In the genomic region with DNA sequence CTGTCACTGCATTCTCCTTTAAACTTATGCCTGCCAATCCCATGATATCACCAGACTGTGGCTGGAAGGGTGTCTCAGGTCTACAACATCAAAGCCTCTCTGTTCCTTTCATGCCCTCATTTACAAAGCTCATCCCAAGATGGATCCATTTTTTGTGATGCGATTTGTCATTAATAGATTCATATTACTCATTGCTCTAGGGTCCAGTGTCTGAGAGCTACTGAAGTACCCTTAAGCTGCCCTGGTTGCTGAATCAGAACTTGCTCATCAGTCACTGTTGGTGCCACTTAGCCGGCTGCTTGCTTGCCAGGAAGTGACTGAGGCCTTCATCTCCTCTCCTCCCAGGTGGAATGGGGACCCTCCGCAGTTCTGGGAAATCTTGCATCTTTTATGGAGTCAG, we compare ENCODE assay signal across 30 cellular contexts.
A peak's percentile ranks its signal among the peaks of the same experiment; 100 is the strongest.
DNase-seq lines count a peak whose midpoint lies in the region; ATAC-seq, FAIRE-seq and TF ChIP-seq lines count a peak whose summit lies in the region.
"Had no signal": no experiment of that assay in that cellular context is flagged by ENCODE, and none has a peak within 500 bp of the region (broad histone marks: within the 10 kb centered on the region; RNA-seq: fewer than 3 reads in every experiment).

No MANE protein-coding gene starts in this region.

- H3K36me3 Mint-ChIP-seq in HFFc6 (ENCODE audit: low read depth) (no peaks in the 10 kb centered on the region), mesothelial cell of epicardium (no peaks in the 10 kb centered on the region)

- peak in 1 of 2 experiments; percentile 18 for DNase-seq in A549 (ENCODE audit: low read depth in 1 of 2, low spot score in 1 of 2)
- DNase-seq in HFFc6, result peak; percentile 57
- DNase-seq in glomerular visceral epithelial cell (ENCODE audit: extremely low spot score), result peak; percentile 16
- DNase-seq in mesothelial cell of epicardium (ENCODE audit: low spot score in 2 of 2, unreplicated experiment in 2 of 2), result no peak
- DNase-seq in HuH-7.5 (ENCODE audit: low spot score), result no peak
- no peak for DNase-seq in heart left ventricle
- DNase-seq: activated CD4-positive, alpha-beta T cell treated with anti-CD3 and anti-CD28 coated beads for 36 hours; activated CD8-positive, alpha-beta memory T cell treated with anti-CD3 and anti-CD28 coated beads for 24 hours; activated T-cell treated with anti-CD3 and anti-CD28 coated beads, Interleukin-2, amount 50 U/mL, for 1 hour; adrenal gland; colonic mucosa; DND-41; effector memory CD4-positive, alpha-beta T cell; KG1; lower lobe of right lung; NCI-H2171; NCI-H524; SJCRH30; upper lobe of right lung had no signal

- no peaks in the 10 kb centered on the region for H3K36me3 ChIP-seq in heart left ventricle
- H3K36me3 ChIP-seq: adrenal gland, colonic mucosa, lower lobe of right lung, SJCRH30, upper lobe of right lung had no signal

- no peak overlapping the region for H3K4me2 ChIP-seq in A549

- no peaks in the 10 kb centered on the region for H3K27me3 ChIP-seq in heart left ventricle
- H3K27me3 ChIP-seq: adrenal gland, colonic mucosa, SJCRH30, upper lobe of right lung had no signal

- H3K27ac ChIP-seq in A549 (peak overlapping the region; percentile 2 to 68; a peak in 3 of 6 replicates), heart left ventricle (no peak overlapping the region)
- H3K27ac ChIP-seq: adrenal gland, colonic mucosa, lower lobe of right lung, SJCRH30, skin epidermis, upper lobe of right lung had no signal

- H3K9me3 Mint-ChIP-seq in HFFc6 (no peaks in the 10 kb centered on the region), mesothelial cell of epicardium (no peaks in the 10 kb centered on the region)
- H3K9me3 Mint-ChIP-seq: neural crest cell had no signal

- H3K4me3 Mint-ChIP-seq in HFFc6 (peak overlapping the region; percentile 61), mesothelial cell of epicardium (no peak overlapping the region)
- H3K4me3 Mint-ChIP-seq: activated CD4-positive, alpha-beta T cell treated with anti-CD3 and anti-CD28 coated beads for 36 hours; neural crest cell; T-helper 1 cell treated with Interleukin-12 subunit alpha and Interleukin-12 subunit beta and Interleukin-4 antibody, amounts not matched to agents 30 μg/mL and 1 μg/mL, for 36 hours had no signal

- TF ChIP-seq POLR2A in A549 (IDR thresholded peaks at IDR 0.05; ENCODE audit: low read length), result no peak
- TF ChIP-seq POLR2A in heart left ventricle (IDR thresholded peaks at IDR 0.05), result no peak

- H3K9me3 ChIP-seq in A549 (0 out of 3 replicates have a peak, but pooled peaks cover under 1% of the 10 kb centered on the region), heart left ventricle (no peaks in the 10 kb centered on the region)
- H3K9me3 ChIP-seq: adrenal gland, colonic mucosa, lower lobe of right lung, SJCRH30, upper lobe of right lung had no signal

- POLR2A ChIA-PET in A549 (lab: Yijun Ruan, JAX), result interaction anchor here (0.9 kb wide), 1 partner anchor 115 kb away, joined by 3 read pairs; no protein-coding TSS in a partner anchor

- no peak for ATAC-seq in A549
- peak; percentile 31; the same call in 2 of the 3 replicates for ATAC-seq in SK-N-SH treated with all-trans-retinoic acid at 6 μM for 48 hours
- ATAC-seq in GM21423 (IDR thresholded peaks at IDR 0.05; ENCODE audit: unreplicated experiment), result no peak
- no peak for ATAC-seq in heart left ventricle
- ATAC-seq: activated CD4-positive, alpha-beta T cell treated with anti-CD3 and anti-CD28 coated beads for 36 hours; esophagus mucosa; HCT116; lower lobe of right lung; Panc1; upper lobe of right lung had no signal

- TF ChIP-seq RAD21 in A549 (conservative IDR thresholded peaks at IDR 0.05 in 1 of 2, IDR thresholded peaks at IDR 0.05 in 1 of 2), result no peak

- peak overlapping the region; percentile 80 for H3K27ac Mint-ChIP-seq in HFFc6
- H3K27ac Mint-ChIP-seq in mesothelial cell of epicardium, result no peak overlapping the region
- H3K27ac Mint-ChIP-seq: activated CD4-positive, alpha-beta T cell treated with anti-CD3 and anti-CD28 coated beads for 36 hours; T-helper 1 cell treated with Interleukin-12 subunit alpha and Interleukin-12 subunit beta and Interleukin-4 antibody, amounts not matched to agents 30 μg/mL and 1 μg/mL, for 36 hours had no signal

- intact Hi-C loops in heart left ventricle (cut with DNase I), result no loop called here

- H3K4me3 ChIP-seq in A549 (no peak overlapping the region), heart left ventricle (no peak overlapping the region)
- H3K4me3 ChIP-seq: adrenal gland, colonic mucosa, lower lobe of right lung, SJCRH30, skin epidermis, upper lobe of right lung had no signal

- peaks cover 16% of the 10 kb centered on the region; the same call in 2 of the 3 replicates for H3K4me1 ChIP-seq in A549
- no peaks in the 10 kb centered on the region for H3K4me1 ChIP-seq in heart left ventricle
- H3K4me1 ChIP-seq: colonic mucosa, lower lobe of right lung, SJCRH30, upper lobe of right lung had no signal

- TF ChIP-seq CTCF in A549 (IDR thresholded peaks at IDR 0.05) (no peak), HFFc6 (IDR thresholded peaks at IDR 0.05) (no peak), mesothelial cell of epicardium (IDR thresholded peaks at IDR 0.05; ENCODE audit: unreplicated experiment) (no peak), heart left ventricle (IDR thresholded peaks at IDR 0.05) (no peak)

- H3K4me1 Mint-ChIP-seq in HFFc6 (ENCODE audit: low read depth) (peaks cover 41% of the 10 kb centered on the region), mesothelial cell of epicardium (no peaks in the 10 kb centered on the region)
- H3K4me1 Mint-ChIP-seq: activated CD4-positive, alpha-beta T cell treated with anti-CD3 and anti-CD28 coated beads for 36 hours had no signal

- TF ChIP-seq EP300 in A549 (IDR thresholded peaks at IDR 0.05), result no peak

- H3K27me3 Mint-ChIP-seq in HFFc6 (ENCODE audit: insufficient read depth) (no peaks in the 10 kb centered on the region), mesothelial cell of epicardium (ENCODE audit: low read depth) (no peaks in the 10 kb centered on the region)
- H3K27me3 Mint-ChIP-seq: activated CD4-positive, alpha-beta T cell treated with anti-CD3 and anti-CD28 coated beads for 36 hours had no signal

- no peak for FAIRE-seq in A549 (lab: Jason Lieb, UNC)
- FAIRE-seq: A204.1, bronchial epithelial cell, keratinocyte had no signal

- 58% methylated on average over 2 of the region's 3 CpGs for WGBS in A549 (ENCODE audit: missing lambda C conversion rate)
- 87 to 93% (median 91%) methylated on average over 3 of the region's 3 CpGs for WGBS in heart left ventricle, 4 donors

- CTCF ChIA-PET in A549 (lab: Yijun Ruan, JAX), result interaction anchor here (1.3 kb wide), 1 partner anchor 30 kb away, joined by 3 read pairs; no protein-coding TSS in a partner anchor

TF ChIP-seq in A549, 52 proteins besides CTCF, POLR2A, EP300 and RAD21:
- TF ChIP-seq TP53 (CRISPR knock-in tag; IDR thresholded peaks at IDR 0.05) (no peak), TFCP2L1 (CRISPR knock-in tag; IDR thresholded peaks at IDR 0.05) (no peak), BHLHE40 (IDR thresholded peaks at IDR 0.05; ENCODE audit: low read depth, low read length) (no peak), NPAS2 (CRISPR knock-in tag; IDR thresholded peaks at IDR 0.05; ENCODE audit: borderline replicate concordance) (no peak), PHF8 (IDR thresholded peaks at IDR 0.05; ENCODE audit: borderline replicate concordance, low read depth) (no peak), FOXS1 (CRISPR knock-in tag; IDR thresholded peaks at IDR 0.05) (no peak)

TF ChIP-seq in SK-N-SH treated with all-trans-retinoic acid at 6 μM for 48 hours, 23 proteins besides CTCF, POLR2A, EP300 and RAD21 (continues in another document):
- TF ChIP-seq OSR1 (CRISPR knock-in tag; IDR thresholded peaks at IDR 0.05) (no peak), RARB (CRISPR knock-in tag; IDR thresholded peaks at IDR 0.05) (no peak), ZNF70 (CRISPR knock-in tag; IDR thresholded peaks at IDR 0.05) (no peak), ARNTL (CRISPR knock-in tag; IDR thresholded peaks at IDR 0.05; ENCODE audit: borderline replicate concordance, low read depth) (no peak), TOX (CRISPR knock-in tag; IDR thresholded peaks at IDR 0.05; ENCODE audit: borderline replicate concordance) (no peak)
- TF ChIP-seq, protein P1, sequence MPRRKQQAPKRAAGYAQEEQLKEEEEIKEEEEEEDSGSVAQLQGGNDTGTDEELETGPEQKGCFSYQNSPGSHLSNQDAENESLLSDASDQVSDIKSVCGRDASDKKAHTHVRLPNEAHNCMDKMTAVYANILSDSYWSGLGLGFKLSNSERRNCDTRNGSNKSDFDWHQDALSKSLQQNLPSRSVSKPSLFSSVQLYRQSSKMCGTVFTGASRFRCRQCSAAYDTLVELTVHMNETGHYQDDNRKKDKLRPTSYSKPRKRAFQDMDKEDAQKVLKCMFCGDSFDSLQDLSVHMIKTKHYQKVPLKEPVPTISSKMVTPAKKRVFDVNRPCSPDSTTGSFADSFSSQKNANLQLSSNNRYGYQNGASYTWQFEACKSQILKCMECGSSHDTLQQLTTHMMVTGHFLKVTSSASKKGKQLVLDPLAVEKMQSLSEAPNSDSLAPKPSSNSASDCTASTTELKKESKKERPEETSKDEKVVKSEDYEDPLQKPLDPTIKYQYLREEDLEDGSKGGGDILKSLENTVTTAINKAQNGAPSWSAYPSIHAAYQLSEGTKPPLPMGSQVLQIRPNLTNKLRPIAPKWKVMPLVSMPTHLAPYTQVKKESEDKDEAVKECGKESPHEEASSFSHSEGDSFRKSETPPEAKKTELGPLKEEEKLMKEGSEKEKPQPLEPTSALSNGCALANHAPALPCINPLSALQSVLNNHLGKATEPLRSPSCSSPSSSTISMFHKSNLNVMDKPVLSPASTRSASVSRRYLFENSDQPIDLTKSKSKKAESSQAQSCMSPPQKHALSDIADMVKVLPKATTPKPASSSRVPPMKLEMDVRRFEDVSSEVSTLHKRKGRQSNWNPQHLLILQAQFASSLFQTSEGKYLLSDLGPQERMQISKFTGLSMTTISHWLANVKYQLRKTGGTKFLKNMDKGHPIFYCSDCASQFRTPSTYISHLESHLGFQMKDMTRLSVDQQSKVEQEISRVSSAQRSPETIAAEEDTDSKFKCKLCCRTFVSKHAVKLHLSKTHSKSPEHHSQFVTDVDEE (CRISPR knock-in tag; IDR thresholded peaks at IDR 0.05), result no peak
- TF ChIP-seq, protein P2, sequence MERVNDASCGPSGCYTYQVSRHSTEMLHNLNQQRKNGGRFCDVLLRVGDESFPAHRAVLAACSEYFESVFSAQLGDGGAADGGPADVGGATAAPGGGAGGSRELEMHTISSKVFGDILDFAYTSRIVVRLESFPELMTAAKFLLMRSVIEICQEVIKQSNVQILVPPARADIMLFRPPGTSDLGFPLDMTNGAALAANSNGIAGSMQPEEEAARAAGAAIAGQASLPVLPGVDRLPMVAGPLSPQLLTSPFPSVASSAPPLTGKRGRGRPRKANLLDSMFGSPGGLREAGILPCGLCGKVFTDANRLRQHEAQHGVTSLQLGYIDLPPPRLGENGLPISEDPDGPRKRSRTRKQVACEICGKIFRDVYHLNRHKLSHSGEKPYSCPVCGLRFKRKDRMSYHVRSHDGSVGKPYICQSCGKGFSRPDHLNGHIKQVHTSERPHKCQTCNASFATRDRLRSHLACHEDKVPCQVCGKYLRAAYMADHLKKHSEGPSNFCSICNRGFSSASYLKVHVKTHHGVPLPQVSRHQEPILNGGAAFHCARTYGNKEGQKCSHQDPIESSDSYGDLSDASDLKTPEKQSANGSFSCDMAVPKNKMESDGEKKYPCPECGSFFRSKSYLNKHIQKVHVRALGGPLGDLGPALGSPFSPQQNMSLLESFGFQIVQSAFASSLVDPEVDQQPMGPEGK (CRISPR knock-in tag; IDR thresholded peaks at IDR 0.05; ENCODE audit: borderline replicate concordance), result no peak

Comparison
In these comparisons a context has a peak if more than half of its experiments do, and no peak if none do; other contexts are left out.
1. DNase-seq: peak in HFFc6 (single experiment) and glomerular visceral epithelial cell (single experiment); none in mesothelial cell of epicardium (0 of 2), HuH-7.5 (single experiment) and heart left ventricle (0 of 5).
2. H3K27ac ChIP-seq: peak in A549 (2 of 2); none in heart left ventricle (0 of 12).